Comparison of ENCODE assay signal across 10 cellular contexts in genomic region chr3:37456270-37456708, GRCh38. TPM values are rescaled to one million over a fixed set of nuclear protein-coding genes. Genes with fewer than 3 reads are reported as not detected.
DNase-seq lines count a peak whose midpoint lies in the region; ATAC-seq, FAIRE-seq and TF ChIP-seq lines count a peak whose summit lies in the region.
"Had no signal": no experiment of that assay in that cellular context is flagged by ENCODE, and none has a peak within 500 bp of the region (broad histone marks: within the 10 kb centered on the region; RNA-seq: fewer than 3 reads in every experiment).

No MANE protein-coding gene starts in this region.

- no peak overlapping the region for H3K4me2 ChIP-seq in K562 (ENCODE audit: insufficient read depth, low read length)

- POLR2A ChIA-PET in K562 (lab: Yijun Ruan, JAX), result interaction anchor here (1.0 to 1.3 kb wide), 2 partner anchors 9 to 16 kb away, joined by 5 read pairs; no protein-coding TSS in a partner anchor
- POLR2A ChIA-PET in WTC11 (lab: Charles Lee), result no interaction called here

- no peaks in the 10 kb centered on the region for H3K36me3 Mint-ChIP-seq in WTC11

- H3K27me3 Mint-ChIP-seq in WTC11 (ENCODE audit: low read depth), result peaks cover 23% of the 10 kb centered on the region

- no peak for FAIRE-seq in K562 (lab: Jason Lieb, UNC)

- H3K9me3 ChIP-seq in K562 (replicated peaks; ENCODE audit: control insufficient read depth, insufficient read depth, low read depth, low read length), result no peaks in the 10 kb centered on the region
- H3K9me3 ChIP-seq in right cardiac atrium (ENCODE audit: control insufficient read depth, low read length), result no peaks in the 10 kb centered on the region
- no peaks in the 10 kb centered on the region for H3K9me3 ChIP-seq in sigmoid colon
- H3K9me3 ChIP-seq: MG63 had no signal

- ATAC-seq in K562 (peak; percentile 7; the same call in 2 of the 3 replicates), right cardiac atrium (peak; percentile 81 to 83), WTC11 (no peak)

- DNase-seq in ELR (ENCODE audit: low read depth) (peak; percentile 30), K562 (ENCODE audit: extremely low read depth in 1 of 4, low spot score in 3 of 4) (no peak), right cardiac atrium (peak; percentile 90 to 94 (median 92)), sigmoid colon (peak; percentile 93), NCI-H748 treated with DMSO at 0.1 percent for 48 hours (lab: John Stamatoyannopoulos, UW) (no peak), SIG-M5 (lab: John Stamatoyannopoulos, UW) (no peak), WTC11 (ENCODE audit: low spot score) (no peak), activated gamma-delta T cell treated with Interleukin-2 at 50 U/mL for 16 hours (no peak)
- DNase-seq: DMS79, MG63 had no signal

- peaks cover 43 to 69% of the 10 kb centered on the region in 2 experiments for H3K27me3 ChIP-seq in K562 (ENCODE audit: control insufficient read depth in 2 of 2, insufficient read depth in 2 of 2, low read length in 2 of 2)
- H3K27me3 ChIP-seq in right cardiac atrium (ENCODE audit: control insufficient read depth, insufficient read depth), result no peaks in the 10 kb centered on the region
- H3K27me3 ChIP-seq in sigmoid colon, result no peaks in the 10 kb centered on the region

- H2AFZ ChIP-seq in K562 (ENCODE audit: low read depth, low read length), result no peak overlapping the region

- H3K79me2 ChIP-seq in K562 (ENCODE audit: control insufficient read depth, insufficient read depth, low read length), result no peaks in the 10 kb centered on the region

- peaks cover 51% of the 10 kb centered on the region for H3K4me1 Mint-ChIP-seq in WTC11

- BruUV-seq in K562 (replicated peaks; lab: Mats Ljungman, UMichigan), result no TSS peak

- TF ChIP-seq EP300 in K562 (IDR thresholded peaks at IDR 0.05; ENCODE audit: low read length) (no peak), sigmoid colon (IDR thresholded peaks at IDR 0.05) (peak in 1 of 4 donors; percentile 23)

- no peak overlapping the region for H3K4me3 Mint-ChIP-seq in WTC11

- H3K27ac ChIP-seq in K562 (ENCODE audit: extremely low read depth, low read depth, low read length) (no peak overlapping the region), right cardiac atrium (ENCODE audit: low read length) (peak overlapping the region; percentile 90), sigmoid colon (peak overlapping the region; percentile 75 to 91 (median 90))

- TF ChIP-seq RAD21 in K562 (CRISPR knock-in tag; conservative IDR thresholded peaks at IDR 0.05 in 1 of 2, IDR thresholded peaks at IDR 0.05 in 1 of 2), result no peak

- intact Hi-C loops in K562 (cut with micrococcal nuclease), result no loop called here
- intact Hi-C loops in right cardiac atrium (cut with DNase I), result loop anchor here in 1 of 4 donors (5.0 kb wide), 1 partner anchor 36 kb away; no protein-coding TSS in a partner anchor
- intact Hi-C loops in sigmoid colon (cut with DNase I), result no loop called here

- H3K4me3 ChIP-seq in K562, result no peak overlapping the region
- no peak overlapping the region for H3K4me3 ChIP-seq in right cardiac atrium (ENCODE audit: low read length)
- peak overlapping the region in 3 of 4 donors; percentile 6 to 18 (median 10) for H3K4me3 ChIP-seq in sigmoid colon
- H3K4me3 ChIP-seq: MG63 had no signal

- 0 out of 2 replicates have a peak, but pooled peaks cover 7% of the 10 kb centered on the region for H4K20me1 ChIP-seq in K562 (replicated peaks; ENCODE audit: control insufficient read depth, insufficient read depth, low read length)

- in situ Hi-C loops in K562 (cut with MboI), result no loop called here

- CTCF ChIA-PET in K562 (lab: Yijun Ruan, JAX; ENCODE audit: low intra/inter-chr PET ratio) (no interaction called here), WTC11 (lab: Charles Lee) (interaction anchor here (1.1 kb wide), 1 partner anchor 323 kb away, joined by 4 read pairs; no protein-coding TSS in a partner anchor)

- TF ChIP-seq POLR2A in K562 (conservative IDR thresholded peaks at IDR 0.05) (no peak), sigmoid colon (IDR thresholded peaks at IDR 0.05) (no peak)

- no peaks in the 10 kb centered on the region for H3K9me1 ChIP-seq in K562 (ENCODE audit: control insufficient read depth, insufficient read depth, low read length)

- H3K9me3 Mint-ChIP-seq in WTC11, result no peaks in the 10 kb centered on the region

- no peaks in the 10 kb centered on the region for H3K36me3 ChIP-seq in K562 (ENCODE audit: control insufficient read depth, insufficient read depth, low read length)
- H3K36me3 ChIP-seq in sigmoid colon, result no peaks in the 10 kb centered on the region
- H3K36me3 ChIP-seq: MG63 had no signal

- no peak overlapping the region for H3K27ac Mint-ChIP-seq in WTC11

- no peak for TF ChIP-seq CTCF in K562 (IDR thresholded peaks at IDR 0.05 in 2 of 3, conservative IDR thresholded peaks at IDR 0.05 in 1 of 3; ENCODE audit: insufficient read depth in 2 of 3, low read depth in 1 of 3, low read length in 3 of 3)
- TF ChIP-seq CTCF in sigmoid colon (IDR thresholded peaks at IDR 0.05), result no peak
- no peak for TF ChIP-seq CTCF in WTC11 (IDR thresholded peaks at IDR 0.05)

- H3K4me1 ChIP-seq in K562 (replicated peaks in 1 of 2; ENCODE audit: control insufficient read depth in 2 of 2, insufficient read depth in 2 of 2, low read length in 2 of 2), result peaks cover 3 to 16% of the 10 kb centered on the region in 2 experiments; a peak in 4 of 5 replicates
- peaks cover 29% of the 10 kb centered on the region for H3K4me1 ChIP-seq in right cardiac atrium (ENCODE audit: control insufficient read depth, insufficient read depth, low read length)
- H3K4me1 ChIP-seq in sigmoid colon, result peaks cover 0 to 73% (median 70%) of the 10 kb centered on the region in 4 donors

- H3K9ac ChIP-seq in K562 (ENCODE audit: insufficient read depth in 1 of 2, low read depth in 2 of 2, low read length in 2 of 2), result no peak overlapping the region

- 2% methylated on average over 12 of the region's 12 CpGs for WGBS in K562 (ENCODE audit: insufficient coverage, low coverage, missing lambda C conversion rate)
- 1% methylated on average over 12 of the region's 12 CpGs for WGBS in right cardiac atrium
- WGBS in sigmoid colon, 2 donors, result 3 to 6% methylated on average over 12 of the region's 12 CpGs

TF ChIP-seq in K562, 482 proteins besides CTCF, POLR2A, EP300 and RAD21 (continues in another document):
- TF ChIP-seq DPF2 (IDR thresholded peaks at IDR 0.05), result no peak

TF ChIP-seq in WTC11, 78 proteins besides CTCF, POLR2A, EP300 and RAD21:
- no peak for TF ChIP-seq ZNF317 (CRISPR knock-in tag; IDR thresholded peaks at IDR 0.05; ENCODE audit: borderline replicate concordance, low read depth)

RNA-seq across cellular contexts. Expression of gene ITGA9, which starts 4.3 kb away (rescaled TPM):
- total RNA-seq in K562 (2011; cell fraction: chromatin; rRNA removed; ENCODE audit: low replicate concordance), result 0.12 and 0.35 TPM in 2 replicates
- total RNA-seq in K562 (2011; cell fraction: nucleolus; rRNA removed), result 0.17 TPM in 1 of 2 replicates, not detected in the other
- total RNA-seq in K562 (2011; cell fraction: nucleoplasm; rRNA removed), result not detected in 2 replicates
- total RNA-seq in K562 (2014; rRNA removed) (not detected in 2 replicates), K562 (2014; rRNA removed; fragmentation: Illumina TruSeq; extraction: Trizol) (not detected in 2 replicates), K562 (2015; rRNA removed; fragmentation: Illumina TruSeq; extraction: Trizol) (not detected in 2 replicates), K562 (2021) (0.16 and 0.31 TPM in 2 replicates), right cardiac atrium (10 to 100 TPM; 19.0 to 56.5 (median 32.6) TPM), sigmoid colon (10 to 100 TPM; 23.0 to 47.1 (median 31.5) TPM), WTC11 (2021) (3.6 to 6.3 TPM (median 3.8 TPM) in 3 replicates)
- polyA plus RNA-seq in K562 (2011; rRNA removed) (0.03 and 0.08 TPM in 2 replicates), K562 (2014; fragmentation: Illumina TruSeq; extraction: Trizol) (0.03 TPM in 1 of 2 replicates, not detected in the other), K562 (2014; fragmentation: Nextera tagmentation; extraction: Ambion mirVana) (not detected), K562 (2014; rRNA removed) (not detected in 2 replicates), right cardiac atrium (5.7 TPM), sigmoid colon (1 to 10 TPM; 1.2 to 3.2 (median 3.0) TPM)
- polyA plus RNA-seq in K562 (2011; cell fraction: cytosol; rRNA removed), result 0.01 TPM in 2 replicates
- polyA plus RNA-seq in K562 (2011; cell fraction: nucleus; rRNA removed), result 0.20 TPM in 1 of 2 replicates, not detected in the other
- 0.06 and 0.12 TPM in 2 replicates for polyA plus RNA-seq in K562 (2012)
- polyA minus RNA-seq in K562 (2011; rRNA and poly(A)+ RNA removed), result 0.07 and 0.12 TPM in 2 replicates
- 0.38 TPM in 1 of 2 replicates, not detected in the other for polyA minus RNA-seq in K562 (2011; cell fraction: cytosol; rRNA and poly(A)+ RNA removed)
- polyA minus RNA-seq in K562 (2011; cell fraction: nucleus; rRNA and poly(A)+ RNA removed), result 0.13 TPM in 1 of 2 replicates, not detected in the other

Comparison
In these comparisons a context has a peak if more than half of its experiments do, and no peak if none do; other contexts are left out.
1. DNase-seq: peak in ELR (single experiment), right cardiac atrium (3 of 3) and sigmoid colon (single experiment); none in K562 (0 of 4), NCI-H748 treated with DMSO at 0.1 percent for 48 hours (single experiment), SIG-M5 (single experiment), WTC11 (single experiment) and activated gamma-delta T cell treated with Interleukin-2 at 50 U/mL for 16 hours (single experiment).
2. H3K4me3 ChIP-seq: peak in sigmoid colon (3 of 4); none in K562 (single experiment) and right cardiac atrium (single experiment).